ENCODE assay signal across 1 cellular context in genomic region chr7:2651847-2652735, GRCh38.
TF ChIP-seq lines count a peak whose summit lies in the region.

No MANE protein-coding gene starts in this region.

TF ChIP-seq in H1, 55 proteins besides CTCF, POLR2A, EP300 and RAD21:
- TF ChIP-seq SIN3A (conservative IDR thresholded peaks at IDR 0.05 in 1 of 2, IDR thresholded peaks at IDR 0.05 in 1 of 2; ENCODE audit: low read depth in 1 of 2, low read length in 2 of 2) (no peak), CHD1 (IDR thresholded peaks at IDR 0.05; ENCODE audit: low read depth, low read length) (no peak), BACH1 (IDR thresholded peaks at IDR 0.05; ENCODE audit: low read length) (no peak), TAF1 (IDR thresholded peaks at IDR 0.05; ENCODE audit: low read depth, low read length) (no peak), E2F6 (IDR thresholded peaks at IDR 0.05) (no peak), CBX8 (IDR thresholded peaks at IDR 0.05; ENCODE audit: borderline replicate concordance, low read depth, low read length) (no peak), EZH2 (IDR thresholded peaks at IDR 0.05; ENCODE audit: low read depth, low read length, severe bottlenecking) (no peak), POLR2AphosphoS5 (IDR thresholded peaks at IDR 0.05; ENCODE audit: low read depth, low read length) (no peak), CTBP2 (IDR thresholded peaks at IDR 0.05; ENCODE audit: borderline replicate concordance, insufficient read depth, insufficient read length, low read length) (no peak), HDAC6 (IDR thresholded peaks at IDR 0.05; ENCODE audit: low read depth, low read length) (no peak), MAX (IDR thresholded peaks at IDR 0.05) (no peak), SP2 (IDR thresholded peaks at IDR 0.05; ENCODE audit: low read length) (no peak), KDM1A (IDR thresholded peaks at IDR 0.05; ENCODE audit: borderline replicate concordance, low read length) (no peak), RXRA (IDR thresholded peaks at IDR 0.05; ENCODE audit: insufficient read depth, low read depth, low read length) (no peak), SUZ12 (IDR thresholded peaks at IDR 0.05; ENCODE audit: low read length) (no peak), BCL11A (IDR thresholded peaks at IDR 0.05; ENCODE audit: low read depth in 2 of 2, low read length in 2 of 2) (no peak)
